8 cellular contexts compared by ENCODE assay signal in genomic region chr1:197902454-197903195, GRCh38. TPM values are rescaled to one million over a fixed set of nuclear protein-coding genes. Genes with fewer than 3 reads are reported as not detected.
DNase-seq lines count a peak whose midpoint lies in the region; ATAC-seq and TF ChIP-seq lines count a peak whose summit lies in the region.

C1orf53 (plus strand) TSS chr1:197902630; CDS start chr1:197902650, 20 bp downstream.

- H3K4me3 ChIP-seq in Jurkat, Clone E6-1 (ENCODE audit: low read length): peak within 1 kb of the TSS; percentile 69
- H3K4me3 ChIP-seq in fibroblast of pulmonary artery (replicated peaks; ENCODE audit: low read depth, low read length) (peak within 1 kb of the TSS; percentile 73), neural cell (ENCODE audit: low read length) (peak within 1 kb of the TSS; percentile 68)

- no peaks in the 10 kb centered on the region for H3K36me3 ChIP-seq in neural cell (ENCODE audit: insufficient read depth, low read length)

- TF ChIP-seq EP300 in neural cell (conservative IDR thresholded peaks at IDR 0.05; ENCODE audit: poor library complexity, severe bottlenecking): peak; percentile 70

- intact Hi-C loops in activated T-helper 2 cell treated with anti-CD3 and anti-CD28 coated beads, Interferon-gamma antibody, Interleukin-2, Interleukin-4, amounts not matched to agents 10 μg/mL and 5 μg/mL and 100 μg/mL, durations not matched to agents 14 hours and 24 hours and 36 hours (cut with micrococcal nuclease): no loop called here

- H3K27ac Mint-ChIP-seq in activated T-helper 2 cell treated with anti-CD3 and anti-CD28 coated beads, Interferon-gamma antibody, Interleukin-2, Interleukin-4, amounts not matched to agents 10 μg/mL and 5 μg/mL and 100 μg/mL, durations not matched to agents 14 hours and 24 hours and 36 hours: peak within 1 kb of the TSS; percentile 70
- peak within 1 kb of the TSS; percentile 48 to 91 for H3K27ac Mint-ChIP-seq in stimulated activated naive CD8-positive, alpha-beta T cell treated with anti-CD3 and anti-CD28 coated beads, Interleukin-15, amount 100 ng/mL, for 72 hours

- no peaks in the 10 kb centered on the region for H3K9me3 Mint-ChIP-seq in activated T-helper 2 cell treated with anti-CD3 and anti-CD28 coated beads, Interferon-gamma antibody, Interleukin-2, Interleukin-4, amounts not matched to agents 10 μg/mL and 5 μg/mL and 100 μg/mL, durations not matched to agents 14 hours and 24 hours and 36 hours
- H3K9me3 Mint-ChIP-seq in stimulated activated naive CD8-positive, alpha-beta T cell treated with anti-CD3 and anti-CD28 coated beads, Interleukin-15, amount 100 ng/mL, for 72 hours: no peaks in the 10 kb centered on the region

- no peaks in the 10 kb centered on the region for H3K36me3 Mint-ChIP-seq in activated T-helper 2 cell treated with anti-CD3 and anti-CD28 coated beads, Interferon-gamma antibody, Interleukin-2, Interleukin-4, amounts not matched to agents 10 μg/mL and 5 μg/mL and 100 μg/mL, durations not matched to agents 14 hours and 24 hours and 36 hours (ENCODE audit: low read depth)

- peaks cover 23% of the 10 kb centered on the region for H3K4me1 Mint-ChIP-seq in activated T-helper 2 cell treated with anti-CD3 and anti-CD28 coated beads, Interferon-gamma antibody, Interleukin-2, Interleukin-4, amounts not matched to agents 10 μg/mL and 5 μg/mL and 100 μg/mL, durations not matched to agents 14 hours and 24 hours and 36 hours (ENCODE audit: low read depth)
- peaks cover 27% of the 10 kb centered on the region for H3K4me1 Mint-ChIP-seq in stimulated activated naive CD8-positive, alpha-beta T cell treated with anti-CD3 and anti-CD28 coated beads, Interleukin-15, amount 100 ng/mL, for 72 hours

- peak; percentile 98 for ATAC-seq in GM21723 (IDR thresholded peaks at IDR 0.05; ENCODE audit: unreplicated experiment)
- peak; percentile 94 for ATAC-seq in stimulated activated naive CD8-positive, alpha-beta T cell treated with anti-CD3 and anti-CD28 coated beads, Interleukin-15, amount 100 ng/mL, for 72 hours

- peak within 1 kb of the TSS; percentile 76 for H3K27ac ChIP-seq in neural cell (ENCODE audit: low read length)

- peak; percentile 47 for DNase-seq in DMS79 treated with DMSO at 0.1 percent for 48 hours (lab: John Stamatoyannopoulos, UW)
- peak; percentile 75 for DNase-seq in Jurkat, Clone E6-1 (ENCODE audit: low read depth, low spot score)
- DNase-seq in RKO (ENCODE audit: low spot score): peak; percentile 88
- DNase-seq in activated T-helper 2 cell treated with anti-CD3 and anti-CD28 coated beads, Interferon-gamma antibody, Interleukin-2, Interleukin-4, amounts not matched to agents 10 μg/mL and 5 μg/mL and 100 μg/mL, durations not matched to agents 14 hours and 24 hours and 36 hours (ENCODE audit: low spot score): peak; percentile 78
- peak; percentile 90 for DNase-seq in fibroblast of pulmonary artery (ENCODE audit: low read depth)
- peak; percentile 82 to 83 for DNase-seq in stimulated activated naive CD8-positive, alpha-beta T cell treated with anti-CD3 and anti-CD28 coated beads, Interleukin-15, amount 100 ng/mL, for 72 hours

- H4K20me1 ChIP-seq in neural cell (ENCODE audit: insufficient read depth): no peaks in the 10 kb centered on the region

- H3K9me2 ChIP-seq in neural cell (ENCODE audit: insufficient read depth, low read length): no peaks in the 10 kb centered on the region

- TF ChIP-seq RAD21 in neural cell (conservative IDR thresholded peaks at IDR 0.05): peak; percentile 54

- peaks cover 64% of the 10 kb centered on the region for H3K27me3 Mint-ChIP-seq in activated T-helper 2 cell treated with anti-CD3 and anti-CD28 coated beads, Interferon-gamma antibody, Interleukin-2, Interleukin-4, amounts not matched to agents 10 μg/mL and 5 μg/mL and 100 μg/mL, durations not matched to agents 14 hours and 24 hours and 36 hours (ENCODE audit: low read depth)
- peaks cover 51% of the 10 kb centered on the region for H3K27me3 Mint-ChIP-seq in stimulated activated naive CD8-positive, alpha-beta T cell treated with anti-CD3 and anti-CD28 coated beads, Interleukin-15, amount 100 ng/mL, for 72 hours

- H3K4me3 Mint-ChIP-seq in activated T-helper 2 cell treated with anti-CD3 and anti-CD28 coated beads, Interferon-gamma antibody, Interleukin-2, Interleukin-4, amounts not matched to agents 10 μg/mL and 5 μg/mL and 100 μg/mL, durations not matched to agents 14 hours and 24 hours and 36 hours (ENCODE audit: low read depth): peak within 1 kb of the TSS; percentile 82
- H3K4me3 Mint-ChIP-seq in stimulated activated naive CD8-positive, alpha-beta T cell treated with anti-CD3 and anti-CD28 coated beads, Interleukin-15, amount 100 ng/mL, for 72 hours: peak within 1 kb of the TSS; percentile 78 to 87

- peak within 1 kb of the TSS; percentile 88 for H3K4me2 ChIP-seq in neural cell (ENCODE audit: low read length)

- TF ChIP-seq CTCF in fibroblast of pulmonary artery (IDR thresholded peaks at IDR 0.05; ENCODE audit: low read length, missing control alignments): no peak
- TF ChIP-seq CTCF in neural cell (IDR thresholded peaks at IDR 0.05; ENCODE audit: poor library complexity, severe bottlenecking): peak; percentile 38

- H3K9me3 ChIP-seq in neural cell (ENCODE audit: low read length): no peaks in the 10 kb centered on the region

- H3K27me3 ChIP-seq in neural cell (ENCODE audit: insufficient read depth, low read depth, low read length): peaks cover 45% of the 10 kb centered on the region

- no peaks in the 10 kb centered on the region for H3K79me2 ChIP-seq in neural cell (replicated peaks; ENCODE audit: insufficient read depth, low read length)

- no peaks in the 10 kb centered on the region for H3F3A ChIP-seq in neural cell (ENCODE audit: insufficient read depth, low read length, poor library complexity, severe bottlenecking)

- peak within 1 kb of the TSS; percentile 79 for H3K9ac ChIP-seq in neural cell (ENCODE audit: low read length)

- peak within 1 kb of the TSS; percentile 82 for H2AFZ ChIP-seq in neural cell (ENCODE audit: low read depth, low read length)

TF ChIP-seq in neural cell, 6 proteins besides CTCF, POLR2A, EP300 and RAD21:
- peak; percentile 80 for TF ChIP-seq MXI1 (conservative IDR thresholded peaks at IDR 0.05; ENCODE audit: poor library complexity, severe bottlenecking)
- no peak for TF ChIP-seq EZH2 (IDR thresholded peaks at IDR 0.05; ENCODE audit: borderline replicate concordance, insufficient read depth, low read length, poor library complexity, severe bottlenecking)
- TF ChIP-seq SMC3 (conservative IDR thresholded peaks at IDR 0.05; ENCODE audit: poor library complexity): peak; percentile 64
- peak; percentile 66 for TF ChIP-seq TAF1 (IDR thresholded peaks at IDR 0.05; ENCODE audit: low read depth)
- peak; percentile 46 for TF ChIP-seq POLR2AphosphoS5 (IDR thresholded peaks at IDR 0.05)
- peak; percentile 49 for TF ChIP-seq REST (IDR thresholded peaks at IDR 0.05; ENCODE audit: borderline replicate concordance)
TF ChIP-seq in neural cell: peak in this region for 5.

RNA-seq across cellular contexts. Expression of gene C1orf53, which starts in this region (rescaled TPM):
- 5.4 TPM for polyA plus RNA-seq in Jurkat, Clone E6-1 (2012; ENCODE audit: insufficient read depth, insufficient read length)
- total RNA-seq in activated T-helper 2 cell treated with anti-CD3 and anti-CD28 coated beads, Interferon-gamma antibody, Interleukin-2, Interleukin-4, amounts not matched to agents 10 μg/mL and 5 μg/mL and 100 μg/mL, durations not matched to agents 14 hours and 24 hours and 36 hours: 2.4 and 2.5 TPM in 2 replicates
- polyA plus RNA-seq in neural cell: 1.1 and 2.6 TPM in 2 replicates
- polyA minus RNA-seq in neural cell: not detected in 2 replicates

Comparison
In these comparisons a context has a peak if more than half of its experiments do, and no peak if none do; other contexts are left out.
1. Peak in every context shown above with its lines: DNase-seq, ATAC-seq, H3K4me3 ChIP-seq and H3K27ac ChIP-seq.